8 cellular contexts compared by ENCODE assay signal in the genomic region with DNA sequence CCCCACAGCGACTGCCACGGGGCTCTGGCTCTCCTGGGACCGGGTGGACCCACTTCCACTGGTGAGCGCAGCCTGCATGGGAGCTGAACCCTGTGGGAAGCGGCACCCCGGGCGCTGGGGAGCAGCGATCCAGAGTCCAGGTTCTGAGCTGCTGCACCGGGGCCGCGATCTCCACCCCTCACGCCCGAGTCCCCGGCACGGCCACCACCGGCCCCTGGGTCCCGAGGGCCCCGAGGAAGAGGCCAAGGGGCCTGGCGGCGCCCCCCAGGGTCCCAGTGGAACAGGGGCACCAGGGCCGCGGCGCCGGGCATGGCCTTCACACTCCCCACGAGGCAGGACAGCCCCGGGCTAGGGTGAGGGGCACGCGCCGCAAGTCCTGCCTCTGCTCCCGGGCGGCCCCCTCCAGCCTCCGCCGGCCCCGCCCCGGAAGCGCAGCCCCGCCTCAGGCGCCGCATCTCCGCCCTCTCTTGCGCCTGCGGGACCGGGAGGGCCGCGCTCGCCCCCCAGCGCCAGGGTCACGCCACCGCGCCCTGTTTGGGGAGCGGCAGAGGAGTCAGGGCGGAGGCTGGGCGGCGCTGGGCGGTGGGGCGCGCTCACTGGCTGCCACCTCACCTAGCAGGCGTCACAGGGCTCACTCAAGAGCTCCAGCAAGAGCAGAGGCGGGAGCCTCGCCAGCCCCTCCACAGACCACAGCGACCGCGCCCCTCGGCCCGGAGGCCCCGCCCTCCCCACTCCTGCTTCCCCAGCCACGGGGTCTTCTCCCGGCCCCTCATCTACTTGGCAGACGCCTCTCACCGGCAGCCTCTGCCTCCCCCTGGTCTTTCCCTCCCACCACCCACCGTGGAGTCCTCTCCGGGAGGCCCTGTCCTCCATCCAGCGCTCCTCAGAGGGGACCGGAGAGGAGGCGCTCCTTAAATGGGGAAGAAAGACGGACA. TPM values are rescaled to one million over a fixed set of nuclear protein-coding genes. Genes with fewer than 3 reads are reported as not detected.
DNase-seq lines count a peak whose midpoint lies in the region; ATAC-seq and TF ChIP-seq lines count a peak whose summit lies in the region.

No MANE protein-coding gene starts in this region.

- H3K36me3 ChIP-seq in mucosa of descending colon (ENCODE audit: low read depth) (peaks cover 3% of the 10 kb centered on the region), Caco-2 (ENCODE audit: control insufficient read depth, insufficient read depth, low read length) (no peaks in the 10 kb centered on the region)

- DNase-seq in NCI-H526 (lab: John Stamatoyannopoulos, UW), result peak; percentile 63 to 89
- peak; percentile 83 for DNase-seq in activated T-cell treated with anti-CD3 and anti-CD28 coated beads for 1 hour (ENCODE audit: low read depth)
- DNase-seq in epithelial cell of prostate (ENCODE audit: low read depth, low spot score), result peak; percentile 20
- peak; percentile 92 to 96 (median 93) for DNase-seq in mucosa of descending colon
- DNase-seq in stimulated activated CD8-positive, alpha-beta memory T cell treated with anti-CD3 and anti-CD28 coated beads, Interleukin-4, amount 100 ng/mL, for 1 hour (ENCODE audit: low read depth in 2 of 2, low spot score in 1 of 2), result peak; percentile 70 to 79
- no peak for DNase-seq in Caco-2

- peaks cover 17% of the 10 kb centered on the region for H3K4me1 ChIP-seq in mucosa of descending colon (ENCODE audit: low read depth)
- no peaks in the 10 kb centered on the region for H3K4me1 ChIP-seq in Caco-2

- no TSS peak for BruUV-seq in Caco-2 (replicated peaks; lab: Mats Ljungman, UMichigan)

- peak; percentile 84 for TF ChIP-seq CTCF in mucosa of descending colon (IDR thresholded peaks at IDR 0.05)
- TF ChIP-seq CTCF in Caco-2 (IDR thresholded peaks at IDR 0.05; ENCODE audit: insufficient read depth in 1 of 2, low read depth in 1 of 2, low read length in 1 of 2, severe bottlenecking in 1 of 2, unreplicated experiment in 1 of 2), result no peak

- POLR2A ChIA-PET in Caco-2 (lab: Charles Lee), result no interaction called here

- no peaks in the 10 kb centered on the region for H3K27me3 Mint-ChIP-seq in Caco-2 (ENCODE audit: insufficient read depth, unreplicated experiment)

- no peaks in the 10 kb centered on the region for H3K9me3 ChIP-seq in mucosa of descending colon
- no peaks in the 10 kb centered on the region for H3K9me3 ChIP-seq in Caco-2

- no peak overlapping the region for H3K27ac Mint-ChIP-seq in Caco-2 (ENCODE audit: unreplicated experiment)

- H3K4me1 Mint-ChIP-seq in Caco-2 (ENCODE audit: low read depth, unreplicated experiment), result no peaks in the 10 kb centered on the region

- H3K4me3 ChIP-seq in mucosa of descending colon (no peak overlapping the region), Caco-2 (ENCODE audit: low read depth, low read length) (no peak overlapping the region)

- peaks cover 6% of the 10 kb centered on the region for H3K36me3 Mint-ChIP-seq in Caco-2 (ENCODE audit: insufficient read depth, unreplicated experiment)

- ATAC-seq in HG03045 (IDR thresholded peaks at IDR 0.05; ENCODE audit: unreplicated experiment) (peak; percentile 88), mucosa of descending colon (peak; percentile 99)

- no peak overlapping the region for H3K4me3 Mint-ChIP-seq in Caco-2 (ENCODE audit: unreplicated experiment)

- peak; percentile 43 for TF ChIP-seq POLR2A in GM18526 (IDR thresholded peaks at IDR 0.05; ENCODE audit: extremely low read depth, insufficient read length)

- intact Hi-C loops in mucosa of descending colon (cut with DNase I, micrococcal nuclease) (no loop called here), Caco-2 (cut with micrococcal nuclease; ENCODE audit: unreplicated experiment) (no loop called here)

- CTCF ChIA-PET in Caco-2 (lab: Charles Lee), result no interaction called here

- H3K27me3 ChIP-seq in Caco-2 (replicated peaks; ENCODE audit: control insufficient read depth, insufficient read depth, low read length), result no peaks in the 10 kb centered on the region

- H3K9me3 Mint-ChIP-seq in Caco-2 (ENCODE audit: unreplicated experiment), result no peaks in the 10 kb centered on the region

- peak overlapping the region; percentile 20 for H3K27ac ChIP-seq in epithelial cell of prostate

RNA-seq across cellular contexts. Expression of gene THAP4, which starts 26.8 kb away (rescaled TPM):
- 10 to 100 TPM; 67.3 to 86.2 (median 68.8) TPM for total RNA-seq in mucosa of descending colon
- 34.7 and 37.2 TPM in 2 replicates for total RNA-seq in Caco-2 (2022)

RNA-seq across cellular contexts. Expression of gene ATG4B, which starts 27.4 kb away (rescaled TPM):
- 100 to 1,000 TPM in 1 of 3 donors, 10 to 100 TPM in 2; 87.9 to 154 (median 94.6) TPM for total RNA-seq in mucosa of descending colon
- 94.5 and 101 TPM in 2 replicates for total RNA-seq in Caco-2 (2022)

RNA-seq across cellular contexts. Expression of gene BOK, which starts 51.6 kb away (rescaled TPM):
- total RNA-seq in mucosa of descending colon, result 10 to 100 TPM in 1 of 3 donors, 1 to 10 TPM in 2; 6.7 to 25.5 (median 7.4) TPM
- total RNA-seq in Caco-2 (2022), result 18.0 and 18.6 TPM in 2 replicates

Comparison
In these comparisons a context has a peak if more than half of its experiments do, and no peak if none do; other contexts are left out.
1. DNase-seq: peak in NCI-H526 (2 of 2), activated T-cell treated with anti-CD3 and anti-CD28 coated beads for 1 hour (single experiment), epithelial cell of prostate (single experiment), mucosa of descending colon (3 of 3) and stimulated activated CD8-positive, alpha-beta memory T cell treated with anti-CD3 and anti-CD28 coated beads, Interleukin-4, amount 100 ng/mL, for 1 hour (2 of 2); none in Caco-2 (0 of 2).